ENCODE assay signal across 8 cellular contexts in the genomic region with DNA sequence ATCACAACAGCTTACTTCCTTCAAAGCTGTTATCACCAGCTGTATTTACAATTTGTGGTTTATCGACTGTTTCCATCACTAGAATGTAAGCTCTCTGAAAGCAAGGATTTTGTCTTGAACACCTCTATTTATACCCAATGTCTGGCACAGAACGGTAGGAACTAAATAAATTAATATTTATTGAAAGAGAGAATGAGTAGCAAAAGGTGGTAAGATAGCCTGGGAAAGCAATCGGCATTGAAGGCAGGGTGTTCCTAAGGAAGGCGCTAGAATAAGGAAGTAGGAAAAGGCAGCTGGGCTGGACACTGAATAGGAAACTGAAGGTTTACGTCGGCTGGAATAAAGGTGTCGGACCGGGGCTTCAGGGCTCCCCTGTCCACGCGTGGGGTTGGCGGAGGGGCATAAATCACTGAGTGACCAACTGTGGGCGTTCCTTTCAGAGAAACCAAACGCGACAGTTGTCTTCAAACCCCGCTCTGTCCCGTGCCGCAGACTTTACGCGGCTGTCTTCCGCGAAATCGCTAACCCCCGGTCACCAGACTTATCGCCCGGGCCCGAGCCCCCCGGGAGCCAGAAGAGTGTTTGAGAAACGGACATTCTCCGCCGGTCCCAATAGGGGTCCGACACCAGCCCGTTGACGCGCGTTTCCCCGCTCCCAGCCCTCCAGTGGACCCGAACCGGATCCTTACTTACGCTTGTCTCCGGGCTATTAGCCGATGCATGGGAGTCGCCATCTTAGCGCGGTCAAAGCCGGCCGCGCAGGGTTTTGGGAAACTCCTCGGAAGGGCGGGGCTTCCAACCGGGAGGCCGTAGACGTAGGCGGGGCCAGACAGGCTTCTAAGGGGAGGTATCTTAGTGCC. TPM values are rescaled to one million over a fixed set of nuclear protein-coding genes. Genes with fewer than 3 reads are reported as not detected.
DNase-seq lines count a peak whose midpoint lies in the region; ATAC-seq and TF ChIP-seq lines count a peak whose summit lies in the region.

Gene ZCCHC10 (minus strand): TSS at position 746 of the 860 bp plus-strand sequence. CDS start 12 bp downstream, at position 734.

- no peaks in the 10 kb centered on the region for H3K9me3 ChIP-seq in right atrium auricular region
- H3K9me3 ChIP-seq in psoas muscle, result no peaks in the 10 kb centered on the region

- H3K27ac ChIP-seq in angular gyrus (ENCODE audit: low read depth, low read length) (peak within 1 kb of the TSS; percentile 80), right atrium auricular region (peak within 1 kb of the TSS; percentile 92 to 96), psoas muscle (peak within 1 kb of the TSS; percentile 94), urinary bladder (ENCODE audit: low read depth) (peak within 1 kb of the TSS; percentile 90)

- intact Hi-C loops in psoas muscle (cut with DNase I), result loop anchor here (2.0 to 10.0 kb wide), 3 partner anchors 23 to 63 kb away; partner anchors contain the start of gene AFF4 (in 2 of the 2)

- H3K4me3 ChIP-seq in right atrium auricular region, result peak within 1 kb of the TSS; percentile 73 to 85
- H3K4me3 ChIP-seq in psoas muscle, result peak within 1 kb of the TSS; percentile 80
- peak within 1 kb of the TSS; percentile 84 for H3K4me3 ChIP-seq in urinary bladder (ENCODE audit: low read depth, low read length)

- H3K27me3 ChIP-seq in right atrium auricular region, result no peaks in the 10 kb centered on the region
- H3K27me3 ChIP-seq in psoas muscle (ENCODE audit: insufficient read depth in 3 of 3, low read length in 2 of 3), result no peaks in the 10 kb centered on the region

- peak; percentile 36 for DNase-seq in NCI-H187 treated with DMSO at 0.1 percent for 48 hours (lab: John Stamatoyannopoulos, UW)
- DNase-seq in T-helper 2 cell, result peak; percentile 78 to 92 (median 86)
- peak; percentile 94 for DNase-seq in right atrium auricular region (ENCODE audit: low spot score)
- peak; percentile 93 to 95 for DNase-seq in psoas muscle

- ATAC-seq in GM18502 (IDR thresholded peaks at IDR 0.05; ENCODE audit: poor library complexity, unreplicated experiment), result peak; percentile 93
- peak; percentile 93 for ATAC-seq in HG02943 (IDR thresholded peaks at IDR 0.05; ENCODE audit: low read depth, unreplicated experiment)
- ATAC-seq in psoas muscle, result peak; percentile 99

- 1% methylated on average over 53 of the region's 53 CpGs for WGBS in psoas muscle, 3 donors
- WGBS in urinary bladder, result under 1% methylated on average over 53 of the region's 53 CpGs

- TF ChIP-seq CTCF in right atrium auricular region (IDR thresholded peaks at IDR 0.05) (peak in 1 of 2 donors; percentile 10), psoas muscle (IDR thresholded peaks at IDR 0.05) (no peak)

- H3K36me3 ChIP-seq in right atrium auricular region, result peaks cover 6% of the 10 kb centered on the region
- peaks cover 0 to 20% of the 10 kb centered on the region in 2 donors for H3K36me3 ChIP-seq in psoas muscle (ENCODE audit: insufficient read depth in 1 of 2, low read depth in 1 of 2)
- no peaks in the 10 kb centered on the region for H3K36me3 ChIP-seq in urinary bladder (ENCODE audit: insufficient read depth)

- H3K4me1 ChIP-seq in right atrium auricular region, result peaks cover 0 to 20% of the 10 kb centered on the region in 2 donors
- peaks cover 16% of the 10 kb centered on the region for H3K4me1 ChIP-seq in psoas muscle
- no peaks in the 10 kb centered on the region for H3K4me1 ChIP-seq in urinary bladder (ENCODE audit: insufficient read depth)

RNA-seq across cellular contexts. Expression of gene ZCCHC10, which starts in this region (rescaled TPM):
- total RNA-seq in right atrium auricular region (10 to 100 TPM; 18.4 to 18.8 TPM), psoas muscle (10 to 100 TPM; 19.6 to 26.7 (median 20.8) TPM), urinary bladder (24.1 TPM)
- polyA plus RNA-seq in psoas muscle (10 to 100 TPM; 13.6 to 32.5 (median 17.0) TPM), urinary bladder (19.8 TPM)

Comparison
In these comparisons a context has a peak if more than half of its experiments do, and no peak if none do; other contexts are left out.
1. Peak in every context shown above with its lines: DNase-seq, ATAC-seq, H3K4me3 ChIP-seq and H3K27ac ChIP-seq.
2. DNase-seq: peak in every context shown above with its lines; median percentile 94 in right atrium auricular region; 94 in psoas muscle; 86 in T-helper 2 cell; 36 in NCI-H187 treated with DMSO at 0.1 percent for 48 hours.